Comparison of ENCODE assay signal across 23 cellular contexts in genomic region chr7:450741-451140, GRCh38.
DNase-seq lines count a peak whose midpoint lies in the region; ATAC-seq and TF ChIP-seq lines count a peak whose summit lies in the region.
"Had no signal": no experiment of that assay in that cellular context is flagged by ENCODE, and none has a peak within 500 bp of the region (broad histone marks: within the 10 kb centered on the region; RNA-seq: fewer than 3 reads in every experiment).

No MANE protein-coding gene starts in this region.

- intact Hi-C loops in activated CD4-positive, alpha-beta T cell treated with anti-CD3 and anti-CD28 coated beads for 36 hours (cut with DNase I, micrococcal nuclease): no loop called here
- intact Hi-C loops in natural killer cell (cut with micrococcal nuclease) (no loop called here), ascending aorta (cut with DNase I) (no loop called here)

- no peaks in the 10 kb centered on the region for H3K4me1 ChIP-seq in DOHH2 (ENCODE audit: control insufficient read depth, low read length)
- H3K4me1 ChIP-seq in ascending aorta: peaks cover 7 to 22% of the 10 kb centered on the region in 2 donors
- H3K4me1 ChIP-seq: BE2C, prostate gland had no signal

- no peaks in the 10 kb centered on the region for H3K36me3 ChIP-seq in DOHH2 (ENCODE audit: control insufficient read depth, low read length)
- no peaks in the 10 kb centered on the region for H3K36me3 ChIP-seq in ascending aorta
- H3K36me3 ChIP-seq: BE2C, prostate gland, tibial artery had no signal

- peaks cover 8% of the 10 kb centered on the region for H3K27me3 Mint-ChIP-seq in activated CD4-positive, alpha-beta T cell treated with anti-CD3 and anti-CD28 coated beads for 36 hours
- H3K27me3 Mint-ChIP-seq in natural killer cell (ENCODE audit: low read depth in 2 of 2): peaks cover 0 to 15% of the 10 kb centered on the region in 2 donors

- no peaks in the 10 kb centered on the region for H3K9me2 ChIP-seq in DOHH2 (replicated peaks; ENCODE audit: control insufficient read depth, low read length)

- H3K4me3 Mint-ChIP-seq in activated CD4-positive, alpha-beta T cell treated with anti-CD3 and anti-CD28 coated beads for 36 hours: no peak overlapping the region
- H3K4me3 Mint-ChIP-seq in natural killer cell: peak overlapping the region; percentile 64
- H3K4me3 Mint-ChIP-seq: T-helper 1 cell treated with Interleukin-12 subunit alpha and Interleukin-12 subunit beta and Interleukin-4 antibody, amounts not matched to agents 30 μg/mL and 1 μg/mL, for 36 hours; WTC11 had no signal

- H3K4me3 ChIP-seq in DOHH2 (ENCODE audit: low read length) (no peak overlapping the region), ascending aorta (no peak overlapping the region)
- H3K4me3 ChIP-seq: prostate gland, skin epidermis, tibial artery had no signal

- H3K36me3 Mint-ChIP-seq in activated CD4-positive, alpha-beta T cell treated with anti-CD3 and anti-CD28 coated beads for 36 hours (ENCODE audit: low read depth): no peaks in the 10 kb centered on the region
- H3K36me3 Mint-ChIP-seq in activated naive CD4-positive, alpha-beta T cell treated with anti-CD3 and anti-CD28 coated beads, Interleukin-2, amount 50 U/mL, for 72 hours: no peaks in the 10 kb centered on the region
- H3K36me3 Mint-ChIP-seq in natural killer cell: no peaks in the 10 kb centered on the region
- H3K36me3 Mint-ChIP-seq: WTC11 had no signal

- H4K20me1 ChIP-seq in DOHH2 (ENCODE audit: control insufficient read depth, insufficient read depth, low read depth, low read length): no peaks in the 10 kb centered on the region

- CTCF ChIA-PET in activated CD4-positive, alpha-beta T cell treated with anti-CD3 and anti-CD28 coated beads for 36 hours (lab: Charles Lee): no interaction called here

- no peaks in the 10 kb centered on the region for H3K27me3 ChIP-seq in DOHH2 (ENCODE audit: control insufficient read depth, low read length)
- no peaks in the 10 kb centered on the region for H3K27me3 ChIP-seq in ascending aorta
- H3K27me3 ChIP-seq: BE2C, tibial artery had no signal

- no peak for TF ChIP-seq CTCF in DOHH2 (IDR thresholded peaks at IDR 0.05; ENCODE audit: low read depth, low read length, poor library complexity, severe bottlenecking)
- no peak for TF ChIP-seq CTCF in natural killer cell (IDR thresholded peaks at IDR 0.05)
- no peak for TF ChIP-seq CTCF in ascending aorta (IDR thresholded peaks at IDR 0.05)

- H3K79me2 ChIP-seq in DOHH2 (ENCODE audit: control insufficient read depth, low read length): no peaks in the 10 kb centered on the region

- H3K4me1 Mint-ChIP-seq in activated CD4-positive, alpha-beta T cell treated with anti-CD3 and anti-CD28 coated beads for 36 hours: peaks cover 12% of the 10 kb centered on the region
- H3K4me1 Mint-ChIP-seq in natural killer cell: peaks cover 8 to 10% of the 10 kb centered on the region in 2 donors

- POLR2A ChIA-PET in activated CD4-positive, alpha-beta T cell treated with anti-CD3 and anti-CD28 coated beads for 36 hours (lab: Charles Lee): no interaction called here

- peak overlapping the region; percentile 53 for H3K27ac Mint-ChIP-seq in activated CD4-positive, alpha-beta T cell treated with anti-CD3 and anti-CD28 coated beads for 36 hours
- peak overlapping the region in 1 of 2 donors; percentile 91 for H3K27ac Mint-ChIP-seq in activated naive CD4-positive, alpha-beta T cell treated with anti-CD3 and anti-CD28 coated beads, Interleukin-2, amount 50 U/mL, for 72 hours
- peak overlapping the region in 1 of 2 donors; percentile 6 for H3K27ac Mint-ChIP-seq in natural killer cell
- H3K27ac Mint-ChIP-seq: T-helper 1 cell treated with Interleukin-12 subunit alpha and Interleukin-12 subunit beta and Interleukin-4 antibody, amounts not matched to agents 30 μg/mL and 1 μg/mL, for 36 hours; WTC11 had no signal

- H3K4me2 ChIP-seq in DOHH2 (ENCODE audit: low read length): peak overlapping the region; percentile 17; the same call in 1 of the 2 replicates

- H3K27ac ChIP-seq in DOHH2 (ENCODE audit: low read depth, low read length) (no peak overlapping the region), ascending aorta (no peak overlapping the region)
- H3K27ac ChIP-seq: prostate gland, skin epidermis, tibial artery had no signal

- peak; percentile 59 for ATAC-seq in activated CD4-positive, alpha-beta T cell treated with anti-CD3 and anti-CD28 coated beads for 36 hours
- peak; percentile 28 to 69 for ATAC-seq in activated naive CD4-positive, alpha-beta T cell treated with anti-CD3 and anti-CD28 coated beads, Interleukin-2, amount 50 U/mL, for 72 hours
- ATAC-seq in natural killer cell: peak in 1 of 3 donors; percentile 23

- H3F3A ChIP-seq in DOHH2 (ENCODE audit: control insufficient read depth, insufficient read depth): peaks cover 4% of the 10 kb centered on the region; the same call in 1 of the 2 replicates

- DNase-seq in activated CD4-positive, alpha-beta T cell treated with anti-CD3 and anti-CD28 coated beads for 36 hours: peak; percentile 29
- no peak for DNase-seq in activated CD4-positive, alpha-beta T cell treated with anti-CD3 and anti-CD28 coated beads for 1 hour
- no peak for DNase-seq in activated naive CD4-positive, alpha-beta T cell treated with anti-CD3 and anti-CD28 coated beads, Interleukin-2, amount 50 U/mL, for 72 hours (ENCODE audit: low spot score in 2 of 2)
- DNase-seq in natural killer cell (no peak), EL (no peak), ascending aorta (ENCODE audit: low spot score in 2 of 2) (no peak), inferior parietal cortex (ENCODE audit: extremely low spot score) (no peak)
- DNase-seq: 8988T; anterior cingulate cortex; BE2C; cerebellar nuclear complex; effector memory CD4-positive, alpha-beta T cell; GF-D8; NCI-H2107; NCI-H526; OCI-M1; SIG-M5; tibial artery had no signal

- no peaks in the 10 kb centered on the region for H3K9me3 Mint-ChIP-seq in activated CD4-positive, alpha-beta T cell treated with anti-CD3 and anti-CD28 coated beads for 36 hours (ENCODE audit: low read depth)
- no peaks in the 10 kb centered on the region for H3K9me3 Mint-ChIP-seq in activated naive CD4-positive, alpha-beta T cell treated with anti-CD3 and anti-CD28 coated beads, Interleukin-2, amount 50 U/mL, for 72 hours
- no peaks in the 10 kb centered on the region for H3K9me3 Mint-ChIP-seq in natural killer cell
- H3K9me3 Mint-ChIP-seq: T-helper 1 cell treated with Interleukin-12 subunit alpha and Interleukin-12 subunit beta and Interleukin-4 antibody, amounts not matched to agents 30 μg/mL and 1 μg/mL, for 36 hours; WTC11 had no signal

- H3K9me3 ChIP-seq in DOHH2 (ENCODE audit: control insufficient read depth, insufficient read depth, low read length) (no peaks in the 10 kb centered on the region), ascending aorta (no peaks in the 10 kb centered on the region)
- H3K9me3 ChIP-seq: prostate gland, tibial artery had no signal
